4 cellular contexts compared by ENCODE assay signal in genomic region chr9:85036503-85036902, GRCh38.
"Had no signal": no experiment of that assay in that cellular context is flagged by ENCODE, and none has a peak within 500 bp of the region (broad histone marks: within the 10 kb centered on the region; RNA-seq: fewer than 3 reads in every experiment).

No MANE protein-coding gene starts in this region.

- H3K27ac Mint-ChIP-seq: GM23338, H9 had no signal

- H3K9me3 Mint-ChIP-seq: GM23338 had no signal

- H3K4me3 ChIP-seq: GM23338 had no signal

- H3K4me3 Mint-ChIP-seq: GM23338, H9 had no signal

- H3K4me1 Mint-ChIP-seq: GM23338, H9 had no signal

- DNase-seq: H9, HCEC 1CT, IMR-90 had no signal

- ATAC-seq: GM23338 had no signal
